10 cellular contexts compared by ENCODE assay signal in genomic region chr6:112016335-112016734, GRCh38. TPM values are rescaled to one million over a fixed set of nuclear protein-coding genes. Genes with fewer than 3 reads are reported as not detected.
DNase-seq lines count a peak whose midpoint lies in the region; ATAC-seq lines count a peak whose summit lies in the region.
"Had no signal": no experiment of that assay in that cellular context is flagged by ENCODE, and none has a peak within 500 bp of the region (broad histone marks: within the 10 kb centered on the region; RNA-seq: fewer than 3 reads in every experiment).

No MANE protein-coding gene starts in this region.

- intact Hi-C loops in left ventricle myocardium superior (cut with micrococcal nuclease), result no loop called here

- peak; percentile 67 for ATAC-seq in HG02798 (IDR thresholded peaks at IDR 0.05; ENCODE audit: poor library complexity, unreplicated experiment)
- ATAC-seq in left ventricle myocardium superior, result peak; percentile 54
- ATAC-seq in HG02571 (IDR thresholded peaks at IDR 0.05; ENCODE audit: unreplicated experiment), result no peak

- DNase-seq in activated T-cell treated with anti-CD3 and anti-CD28 coated beads, Interleukin-2, amount 50 U/mL, for 48 hours, result peak; percentile 81 to 85
- DNase-seq in left ventricle myocardium superior (peak; percentile 36), RKO (ENCODE audit: low spot score) (no peak), DMS 273 treated with DMSO at 0.1 percent for 48 hours (lab: John Stamatoyannopoulos, UW) (no peak)
- peak; percentile 25 for DNase-seq in stimulated activated CD8-positive, alpha-beta memory T cell treated with anti-CD3 and anti-CD28 coated beads, Interleukin-4, amount 100 ng/mL, for 24 hours (ENCODE audit: low read depth)
- DNase-seq: islet precursor cell, NCI-H1105 had no signal

RNA-seq across cellular contexts. Expression of gene CCN6, which starts 37.6 kb away (rescaled TPM):
- total RNA-seq in left ventricle myocardium superior, result not detected
- total RNA-seq: progenitor cell of endocrine pancreas had no signal

Comparison
In these comparisons a context has a peak if more than half of its experiments do, and no peak if none do; other contexts are left out.
1. DNase-seq: peak in activated T-cell treated with anti-CD3 and anti-CD28 coated beads, Interleukin-2, amount 50 U/mL, for 48 hours (2 of 2), left ventricle myocardium superior (single experiment) and stimulated activated CD8-positive, alpha-beta memory T cell treated with anti-CD3 and anti-CD28 coated beads, Interleukin-4, amount 100 ng/mL, for 24 hours (single experiment); none in RKO (single experiment) and DMS 273 treated with DMSO at 0.1 percent for 48 hours (single experiment).